In the genomic region with DNA sequence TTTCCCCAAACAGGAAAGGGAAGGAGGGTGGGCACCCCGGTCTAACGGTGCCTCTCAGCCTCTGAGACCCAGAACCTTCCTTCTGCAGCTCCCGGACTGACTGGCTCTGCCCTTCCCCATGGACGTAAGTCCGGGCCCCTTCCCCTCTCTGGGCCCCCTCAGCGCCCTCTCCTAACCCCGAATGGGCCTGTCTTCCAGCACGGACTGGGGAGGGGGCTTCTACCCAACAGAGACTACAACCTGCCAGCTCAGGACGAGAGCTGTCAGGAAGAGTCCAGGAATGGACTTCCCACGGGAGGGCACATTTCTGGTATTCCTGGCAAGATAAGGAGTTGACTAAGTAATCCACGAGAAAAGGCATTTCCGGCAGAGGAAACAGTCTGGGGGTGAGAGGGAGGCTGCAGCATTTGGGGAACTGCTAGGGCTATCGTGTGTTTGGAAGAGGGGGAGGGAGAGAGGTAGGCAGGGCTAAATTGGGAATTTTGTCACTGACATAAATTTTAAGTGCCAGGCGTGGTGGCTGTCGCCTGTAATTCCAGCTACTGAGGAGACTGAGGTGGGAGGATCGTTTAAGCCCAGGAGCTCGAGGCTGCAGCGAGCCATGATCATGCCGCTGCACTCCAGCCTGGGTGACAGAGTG, we compare ENCODE assay signal across 8 cellular contexts. TPM values are rescaled to one million over a fixed set of nuclear protein-coding genes. Genes with fewer than 3 reads are reported as not detected.
DNase-seq lines count a peak whose midpoint lies in the region; ATAC-seq, FAIRE-seq and TF ChIP-seq lines count a peak whose summit lies in the region.

No MANE protein-coding gene starts in this region.

- no peak overlapping the region for H2BK120ac ChIP-seq in trophoblast cell (ENCODE audit: insufficient read depth, low read length, poor library complexity)

- H2BK12ac ChIP-seq in trophoblast cell (ENCODE audit: low read length): no peak overlapping the region

- H3K4me1 Mint-ChIP-seq in T-cell: peaks cover 18 to 28% (median 23%) of the 10 kb centered on the region in 3 donors

- H3K36me3 ChIP-seq in trophoblast cell (ENCODE audit: control insufficient read depth in 1 of 2, insufficient read depth in 2 of 2, low read length in 2 of 2): no peaks in the 10 kb centered on the region

- WGBS in trophoblast cell (ENCODE audit: extremely low coverage, insufficient coverage, insufficient read length): no CpG with 5 or more reads among the region's 19 CpGs

- no peak overlapping the region for H4K12ac ChIP-seq in trophoblast cell (ENCODE audit: low read depth, low read length)

- no peak for FAIRE-seq in H54 (lab: Jason Lieb, UNC)
- FAIRE-seq in GM12891 (lab: Jason Lieb, UNC): no peak

- no peak overlapping the region for H2AK5ac ChIP-seq in trophoblast cell (ENCODE audit: low read length)

- H4K8ac ChIP-seq in trophoblast cell (ENCODE audit: low read depth, low read length): peak overlapping the region; percentile 44

- H3K4me2 ChIP-seq in trophoblast cell (ENCODE audit: low read length): peak overlapping the region; percentile 98

- H3K36me3 Mint-ChIP-seq in T-cell: no peaks in the 10 kb centered on the region

- peak; percentile 13 to 17 (median 14) for ATAC-seq in T-cell (replicated peaks in 1 of 4)

- no peaks in the 10 kb centered on the region for H3K27me3 ChIP-seq in trophoblast cell (ENCODE audit: insufficient read depth, low read length)

- in situ Hi-C loops in G401 (cut with HindIII; ENCODE audit: low sequenced_read_pairs): no loop called here

- H4K91ac ChIP-seq in trophoblast cell (ENCODE audit: low read depth, low read length): peak overlapping the region; percentile 38

- no peak overlapping the region for H3K23ac ChIP-seq in trophoblast cell (ENCODE audit: low read length)

- H3K4me3 Mint-ChIP-seq in T-cell: peak overlapping the region; percentile 70 to 82 (median 82)

- POLR2A ChIA-PET in T-cell (lab: Charles Lee): interaction anchor here in 1 of 2 donors (0.6 kb wide), 1 partner anchor 37 kb away, joined by 8 read pairs; no protein-coding TSS in a partner anchor

- TF ChIP-seq CTCF in AG09309 (IDR thresholded peaks at IDR 0.05; ENCODE audit: control insufficient read depth, insufficient read depth, low read depth, low read length, missing control alignments) (no peak), fibroblast of the aortic adventitia (IDR thresholded peaks at IDR 0.05; ENCODE audit: insufficient read depth, low read length) (no peak)

- TF ChIP-seq POLR2A in H54 (IDR thresholded peaks at IDR 0.05; ENCODE audit: low read depth, low read length) (peak; percentile 37; the same call in 1 of the 2 replicates), GM12891 (IDR thresholded peaks at IDR 0.05; ENCODE audit: low read depth, low read length) (no peak)

- H3K9me3 ChIP-seq in trophoblast cell (ENCODE audit: insufficient read depth, low read depth, low read length): peaks cover 3% of the 10 kb centered on the region

- peak overlapping the region; percentile 89 for H3K4me3 ChIP-seq in AG09309 (ENCODE audit: control insufficient read depth, low read depth, low read length)
- peak overlapping the region; percentile 88 for H3K4me3 ChIP-seq in fibroblast of the aortic adventitia (ENCODE audit: low read depth, low read length)
- H3K4me3 ChIP-seq in trophoblast cell (ENCODE audit: low read depth, low read length): peak overlapping the region; percentile 73

- DNase-seq in AG09309 (ENCODE audit: low read depth): no peak
- peak; percentile 70 for DNase-seq in H54 (ENCODE audit: insufficient read length, low spot score)
- DNase-seq in T-cell: no peak
- DNase-seq in fibroblast of the aortic adventitia (ENCODE audit: low read depth): peak; percentile 76
- DNase-seq in trophoblast cell: peak; percentile 64 to 73
- no peak for DNase-seq in G401 (ENCODE audit: low spot score)
- no peak for DNase-seq in GM12891 (ENCODE audit: insufficient read length, low spot score)
- DNase-seq in stimulated activated CD4-positive, alpha-beta T cell treated with anti-CD3 and anti-CD28 coated beads, Interleukin-4, amount 100 ng/mL, for 24 hours: no peak

- peak overlapping the region in 1 of 2 donors; percentile 52 for H3K27ac Mint-ChIP-seq in T-cell

- no peak overlapping the region for H2BK5ac ChIP-seq in trophoblast cell (ENCODE audit: low read depth, low read length, poor library complexity)

- peaks cover 5% of the 10 kb centered on the region for H3K79me1 ChIP-seq in trophoblast cell (ENCODE audit: low read length)

- no peak overlapping the region for H3K14ac ChIP-seq in trophoblast cell (ENCODE audit: low read length)

- no peaks in the 10 kb centered on the region for H3K27me3 Mint-ChIP-seq in T-cell

- CTCF ChIA-PET in T-cell (lab: Charles Lee): interaction anchor here in 1 of 2 donors (0.5 kb wide), 1 partner anchor 14 kb away, joined by 4 read pairs; no protein-coding TSS in a partner anchor

- H3K27ac ChIP-seq in trophoblast cell (ENCODE audit: low read depth, low read length): no peak overlapping the region

- H3K9me3 Mint-ChIP-seq in T-cell: no peaks in the 10 kb centered on the region

- H3K18ac ChIP-seq in trophoblast cell (ENCODE audit: low read length): no peak overlapping the region

- peaks cover 2% of the 10 kb centered on the region for H3K79me2 ChIP-seq in trophoblast cell (ENCODE audit: control insufficient read depth, insufficient read depth, low read length, poor library complexity)

- peak overlapping the region; percentile 68 for H2AFZ ChIP-seq in trophoblast cell (ENCODE audit: insufficient read depth, low read length, poor library complexity)

- H3K4me1 ChIP-seq in trophoblast cell (ENCODE audit: control insufficient read depth in 1 of 2, insufficient read depth in 2 of 2, low read length in 2 of 2): peaks cover 3 to 14% of the 10 kb centered on the region in 2 experiments

- peak overlapping the region; percentile 69 for H3K9ac ChIP-seq in trophoblast cell (ENCODE audit: low read length)

- H3K4ac ChIP-seq in trophoblast cell (ENCODE audit: low read depth, low read length): no peak overlapping the region

TF ChIP-seq in GM12891, 5 proteins besides CTCF, POLR2A, EP300 and RAD21:
- TF ChIP-seq TAF1 (IDR thresholded peaks at IDR 0.05; ENCODE audit: low read depth, low read length) (no peak), POU2F2 (IDR thresholded peaks at IDR 0.05; ENCODE audit: low read depth, low read length) (no peak), SPI1 (IDR thresholded peaks at IDR 0.05; ENCODE audit: low read depth, low read length) (no peak), POLR2AphosphoS5 (IDR thresholded peaks at IDR 0.05; ENCODE audit: low read depth, low read length) (no peak), PAX5 (IDR thresholded peaks at IDR 0.05; ENCODE audit: insufficient read depth, low read length, severe bottlenecking) (no peak)

RNA-seq across cellular contexts. Expression of a gene that starts 12.1 kb away (rescaled TPM):
- total RNA-seq in T-cell: 100 to 1,000 TPM; 367 to 715 (median 567) TPM
- total RNA-seq in fibroblast of the aortic adventitia (ENCODE audit: low replicate concordance): 522 and 792 TPM in 2 replicates
- polyA plus RNA-seq in trophoblast cell (2013): 965 and 1,015 TPM in 2 replicates
- total RNA-seq in G401 (2014; rRNA removed; shearing (Covaris generic)): 432 and 515 TPM in 2 replicates
- 1,510 TPM for polyA plus RNA-seq in GM12891 (2012; ENCODE audit: low read depth, missing spikeins)

RNA-seq across cellular contexts. Expression of a gene that starts 22.3 kb away (rescaled TPM):
- total RNA-seq in T-cell (100 to 1,000 TPM in 2 of 5 donors, 10 to 100 TPM in 3; 71.2 to 110 (median 97.9) TPM), fibroblast of the aortic adventitia (ENCODE audit: low replicate concordance) (70.8 and 154 TPM in 2 replicates)
- 118 and 119 TPM in 2 replicates for polyA plus RNA-seq in trophoblast cell (2013)
- 225 and 232 TPM in 2 replicates for total RNA-seq in G401 (2014; rRNA removed; shearing (Covaris generic))
- polyA plus RNA-seq in GM12891 (2012; ENCODE audit: low read depth, missing spikeins): 99.6 TPM

RNA-seq across cellular contexts. Expression of a gene that starts 22.4 kb away (rescaled TPM):
- total RNA-seq in T-cell: under 1 TPM in 3 of 5 donors, not detected in 2; 0.25 to 0.32 (median 0.25) TPM
- total RNA-seq in fibroblast of the aortic adventitia (ENCODE audit: low replicate concordance): 0.18 TPM in 1 of 2 replicates, not detected in the other
- 0.07 and 0.10 TPM in 2 replicates for polyA plus RNA-seq in trophoblast cell (2013)
- total RNA-seq in G401 (2014; rRNA removed; shearing (Covaris generic)): 1.3 TPM in 1 of 2 replicates, not detected in the other
- polyA plus RNA-seq in GM12891 (2012; ENCODE audit: low read depth, missing spikeins): 0.50 TPM

RNA-seq across cellular contexts. Expression of a gene that starts 30.5 kb away (rescaled TPM):
- not detected for total RNA-seq in T-cell
- not detected in 2 replicates for total RNA-seq in fibroblast of the aortic adventitia (ENCODE audit: low replicate concordance)
- polyA plus RNA-seq in trophoblast cell (2013): not detected in 2 replicates
- not detected in 2 replicates for total RNA-seq in G401 (2014; rRNA removed; shearing (Covaris generic))
- polyA plus RNA-seq in GM12891 (2012; ENCODE audit: low read depth, missing spikeins): not detected

RNA-seq across cellular contexts. Expression of a gene that starts 38.2 kb away (rescaled TPM):
- total RNA-seq in T-cell (1 to 10 TPM; 1.4 to 2.0 (median 1.5) TPM), fibroblast of the aortic adventitia (ENCODE audit: low replicate concordance) (0.09 and 0.16 TPM in 2 replicates)
- 0.74 and 0.90 TPM in 2 replicates for polyA plus RNA-seq in trophoblast cell (2013)
- total RNA-seq in G401 (2014; rRNA removed; shearing (Covaris generic)): not detected in 2 replicates
- 0.63 TPM for polyA plus RNA-seq in GM12891 (2012; ENCODE audit: low read depth, missing spikeins)

Comparison
In these comparisons a context has a peak if more than half of its experiments do, and no peak if none do; other contexts are left out.
1. DNase-seq: peak in H54 (single experiment), fibroblast of the aortic adventitia (single experiment) and trophoblast cell (2 of 2); none in AG09309 (single experiment), T-cell (0 of 34), G401 (single experiment), GM12891 (single experiment) and stimulated activated CD4-positive, alpha-beta T cell treated with anti-CD3 and anti-CD28 coated beads, Interleukin-4, amount 100 ng/mL, for 24 hours (single experiment).
2. Peak in every context shown above with its lines, with median percentiles within 50 percentile points of each other: H3K4me3 ChIP-seq.